Comparison of ENCODE assay signal across 8 cellular contexts in the genomic region with DNA sequence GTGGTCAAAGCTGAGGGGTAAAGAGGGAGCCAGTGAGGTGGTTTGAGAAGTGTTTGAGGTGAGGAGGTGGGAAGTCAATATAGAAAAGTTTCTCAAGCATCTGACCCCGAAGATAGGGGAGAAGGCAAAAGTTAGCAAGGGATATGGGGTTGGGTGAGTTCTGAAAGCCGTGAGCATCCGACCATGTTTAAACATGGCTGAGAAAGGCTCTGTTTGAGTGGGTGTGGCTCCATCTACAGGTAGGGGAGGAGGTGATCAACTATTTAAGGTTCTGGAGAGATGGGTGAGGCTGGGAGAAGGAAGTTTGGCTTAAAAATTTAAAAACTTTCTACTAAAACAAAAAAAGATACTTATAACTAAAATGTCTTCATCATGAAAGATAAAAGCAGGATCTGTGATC.
DNase-seq lines count a peak whose midpoint lies in the region; ATAC-seq and TF ChIP-seq lines count a peak whose summit lies in the region.

No MANE protein-coding gene starts in this region.

- peak; percentile 23 for DNase-seq in ELR (ENCODE audit: low read depth)
- DNase-seq in HT-29 (ENCODE audit: low spot score): peak; percentile 6
- DNase-seq in activated CD4-positive, alpha-beta T cell treated with anti-CD3 and anti-CD28 coated beads, Interleukin-2, amount 10 ng/mL, durations not matched to agents 24 days and 14 days: peak; percentile 68
- DNase-seq in memory B cell (ENCODE audit: low spot score in 2 of 2): no peak
- no peak for DNase-seq in stomach
- DNase-seq in head of caudate nucleus: no peak
- DNase-seq in hypothalamus (lab: John Stamatoyannopoulos, UW): no peak

- H3K36me3 Mint-ChIP-seq in activated CD4-positive, alpha-beta T cell treated with anti-CD3 and anti-CD28 coated beads, Interleukin-2, amount 10 ng/mL, durations not matched to agents 24 days and 14 days (ENCODE audit: low read depth): no peaks in the 10 kb centered on the region
- H3K36me3 Mint-ChIP-seq in memory B cell: no peaks in the 10 kb centered on the region

- no peaks in the 10 kb centered on the region for H3K36me3 ChIP-seq in stomach

- H3K4me3 Mint-ChIP-seq in activated CD4-positive, alpha-beta T cell treated with anti-CD3 and anti-CD28 coated beads, Interleukin-2, amount 10 ng/mL, durations not matched to agents 24 days and 14 days: no peak overlapping the region
- no peak overlapping the region for H3K4me3 Mint-ChIP-seq in memory B cell

- no peaks in the 10 kb centered on the region for H3K4me1 ChIP-seq in stomach

- no peak overlapping the region for H3K27ac Mint-ChIP-seq in activated CD4-positive, alpha-beta T cell treated with anti-CD3 and anti-CD28 coated beads, Interleukin-2, amount 10 ng/mL, durations not matched to agents 24 days and 14 days
- no peak overlapping the region for H3K27ac Mint-ChIP-seq in memory B cell

- H3K4me1 Mint-ChIP-seq in activated CD4-positive, alpha-beta T cell treated with anti-CD3 and anti-CD28 coated beads, Interleukin-2, amount 10 ng/mL, durations not matched to agents 24 days and 14 days: peaks cover 5% of the 10 kb centered on the region
- H3K4me1 Mint-ChIP-seq in memory B cell: peaks cover 8% of the 10 kb centered on the region

- peak; percentile 61 for ATAC-seq in memory B cell (ENCODE audit: low read depth)
- no peak for ATAC-seq in GM21825 (IDR thresholded peaks at IDR 0.05; ENCODE audit: unreplicated experiment)

- no peaks in the 10 kb centered on the region for H3K9me3 ChIP-seq in stomach

- intact Hi-C loops in activated CD4-positive, alpha-beta T cell treated with anti-CD3 and anti-CD28 coated beads, Interleukin-2, amount 10 ng/mL, durations not matched to agents 24 days and 14 days (cut with micrococcal nuclease): no loop called here
- intact Hi-C loops in stomach (cut with DNase I; ENCODE audit: low total_unique reads): no loop called here
- intact Hi-C loops in head of caudate nucleus (cut with DNase I): no loop called here

- no peak overlapping the region for H3K4me3 ChIP-seq in stomach

- peaks cover 26% of the 10 kb centered on the region for H3K27me3 Mint-ChIP-seq in activated CD4-positive, alpha-beta T cell treated with anti-CD3 and anti-CD28 coated beads, Interleukin-2, amount 10 ng/mL, durations not matched to agents 24 days and 14 days
- peaks cover 22% of the 10 kb centered on the region for H3K27me3 Mint-ChIP-seq in memory B cell

- H3K27me3 ChIP-seq in stomach: no peaks in the 10 kb centered on the region

- TF ChIP-seq CTCF in stomach (IDR thresholded peaks at IDR 0.05): peak in 3 of 7 experiments; percentile 20 to 34 (median 26)

- no peak for TF ChIP-seq POLR2A in stomach (IDR thresholded peaks at IDR 0.05)

- TF ChIP-seq EP300 in stomach (IDR thresholded peaks at IDR 0.05): no peak

- no peaks in the 10 kb centered on the region for H3K9me3 Mint-ChIP-seq in activated CD4-positive, alpha-beta T cell treated with anti-CD3 and anti-CD28 coated beads, Interleukin-2, amount 10 ng/mL, durations not matched to agents 24 days and 14 days
- peaks cover 2% of the 10 kb centered on the region for H3K9me3 Mint-ChIP-seq in memory B cell

- no peak overlapping the region for H3K27ac ChIP-seq in stomach

- WGBS in stomach, 5 donors: 33 to 57% (median 42%) methylated on average over 3 of the region's 3 CpGs

Comparison
In these comparisons a context has a peak if more than half of its experiments do, and no peak if none do; other contexts are left out.
1. DNase-seq: peak in ELR (single experiment), HT-29 (single experiment) and activated CD4-positive, alpha-beta T cell treated with anti-CD3 and anti-CD28 coated beads, Interleukin-2, amount 10 ng/mL, durations not matched to agents 24 days and 14 days (single experiment); none in memory B cell (0 of 2), stomach (single experiment), head of caudate nucleus (0 of 42) and hypothalamus (0 of 51).